ENCODE assay signal across 1 cellular context in the genomic region with DNA sequence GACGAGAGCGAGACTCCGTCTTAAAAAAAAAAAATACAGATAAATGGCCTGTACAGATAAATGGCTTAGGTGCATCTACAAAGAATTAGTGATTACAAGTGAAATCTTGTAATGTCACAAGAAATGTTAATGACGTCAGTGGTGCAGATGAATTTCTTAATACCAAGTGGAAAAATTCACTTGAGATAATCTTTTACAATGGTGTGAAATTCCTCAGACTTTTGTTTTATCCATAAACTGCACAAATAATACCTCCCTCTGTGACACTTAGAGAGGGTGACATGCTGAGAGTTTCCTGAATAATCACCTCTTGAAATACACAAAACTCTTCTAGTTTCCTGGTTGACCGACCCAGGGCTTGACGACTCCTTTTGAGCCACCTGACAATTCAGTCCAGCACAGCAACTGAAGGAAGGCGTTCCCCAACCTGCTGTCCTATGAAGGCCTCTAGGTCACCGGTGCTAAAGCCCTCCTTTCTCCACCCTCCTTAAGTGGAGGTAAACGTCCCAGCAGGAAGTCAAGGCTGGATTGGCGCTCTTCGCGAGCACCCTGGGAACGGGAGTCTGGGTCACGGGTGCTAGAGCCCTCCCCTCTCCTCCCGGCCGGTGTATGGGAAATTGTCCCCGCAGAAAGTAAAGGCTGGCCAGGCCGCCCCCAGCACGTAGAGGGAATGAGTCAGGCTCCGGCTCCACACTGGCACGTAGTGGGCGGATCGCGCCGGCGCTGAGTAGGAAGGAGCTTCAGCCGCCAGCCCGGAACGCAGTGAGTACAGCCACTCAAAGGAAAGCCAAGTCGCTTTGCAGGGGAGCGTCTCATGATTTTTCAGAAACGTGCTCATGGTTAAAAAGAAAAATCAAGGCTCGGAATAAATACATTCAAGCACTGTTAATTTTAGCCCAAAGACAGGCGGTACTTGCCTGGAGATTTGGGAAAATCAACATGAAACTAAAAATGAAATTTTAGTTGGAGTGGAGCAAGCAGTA.
TF ChIP-seq lines count a peak whose summit lies in the region.

Gene TMEM144 (plus strand): TSS at position 662 of the 983 bp plus-strand sequence. CDS start 2,182 bp downstream, outside the sequence.

TF ChIP-seq in HepG2, 621 proteins besides CTCF, POLR2A, EP300 and RAD21 (continued from another document and continues in another):
- TF ChIP-seq PATZ1 (CRISPR knock-in tag; IDR thresholded peaks at IDR 0.05) (peak; percentile 87), NFE2L2 (IDR thresholded peaks at IDR 0.05; ENCODE audit: low read length) (no peak), ELF3 (CRISPR knock-in tag; IDR thresholded peaks at IDR 0.05) (peak; percentile 36), ZNF501 (CRISPR knock-in tag; IDR thresholded peaks at IDR 0.05) (peak; percentile 82), BRCA1 (CRISPR knock-in tag; IDR thresholded peaks at IDR 0.05) (no peak), RFXANK (CRISPR knock-in tag; IDR thresholded peaks at IDR 0.05) (no peak), ZNF737 (CRISPR knock-in tag; IDR thresholded peaks at IDR 0.05; ENCODE audit: borderline replicate concordance) (no peak), SRSF4 (IDR thresholded peaks at IDR 0.05; ENCODE audit: low read depth, low read length, poor library complexity, severe bottlenecking) (no peak), ZSCAN29 (CRISPR knock-in tag; conservative IDR thresholded peaks at IDR 0.05) (no peak), HMG20B (CRISPR knock-in tag; conservative IDR thresholded peaks at IDR 0.05) (no peak), NR3C1 (CRISPR knock-in tag; IDR thresholded peaks at IDR 0.05) (no peak), ZNF761 (CRISPR knock-in tag; conservative IDR thresholded peaks at IDR 0.05) (no peak), KLF6 (CRISPR knock-in tag; IDR thresholded peaks at IDR 0.05) (no peak), NFYC (CRISPR knock-in tag; IDR thresholded peaks at IDR 0.05) (no peak; the same call in 1 of the 2 replicates), ZNF331 (CRISPR knock-in tag; IDR thresholded peaks at IDR 0.05) (no peak), CBX1 (IDR thresholded peaks at IDR 0.05; ENCODE audit: low read depth) (no peak), HNRNPLL (IDR thresholded peaks at IDR 0.05; ENCODE audit: low read depth, low read length, poor library complexity, severe bottlenecking) (peak; percentile 81), THAP11 (CRISPR knock-in tag; IDR thresholded peaks at IDR 0.05) (peak; percentile 41; the same call in 1 of the 2 replicates), MXI1 (IDR thresholded peaks at IDR 0.05; ENCODE audit: borderline replicate concordance, low read depth, low read length) (peak; percentile 39; the same call in 1 of the 3 replicates), MATR3 (CRISPR knock-in tag; IDR thresholded peaks at IDR 0.05) (no peak), RERE (CRISPR knock-in tag; IDR thresholded peaks at IDR 0.05; ENCODE audit: low read depth) (no peak), ZNF550 (CRISPR knock-in tag; IDR thresholded peaks at IDR 0.05; ENCODE audit: borderline replicate concordance) (no peak), ZNF260 (CRISPR knock-in tag; IDR thresholded peaks at IDR 0.05; ENCODE audit: borderline replicate concordance, low read depth) (no peak), ZNF382 (CRISPR knock-in tag; IDR thresholded peaks at IDR 0.05; ENCODE audit: borderline replicate concordance) (no peak), ZNF629 (CRISPR knock-in tag; conservative IDR thresholded peaks at IDR 0.05) (no peak), SIN3A (IDR thresholded peaks at IDR 0.05; ENCODE audit: borderline replicate concordance, low read depth, low read length) (0 out of 2 replicates have a peak, but pooled peaks have one; percentile 44), ARNTL (CRISPR knock-in tag; IDR thresholded peaks at IDR 0.05) (no peak), ZNF660 (CRISPR knock-in tag; IDR thresholded peaks at IDR 0.05; ENCODE audit: borderline replicate concordance, low read depth) (no peak), RARA (CRISPR knock-in tag; IDR thresholded peaks at IDR 0.05) (no peak), KDM3A (CRISPR knock-in tag; IDR thresholded peaks at IDR 0.05; ENCODE audit: low read depth) (no peak), ZNF563 (CRISPR knock-in tag; IDR thresholded peaks at IDR 0.05) (no peak), ZNF678 (CRISPR knock-in tag; IDR thresholded peaks at IDR 0.05) (no peak), DDIT3 (CRISPR knock-in tag; IDR thresholded peaks at IDR 0.05) (no peak), ZNF570 (CRISPR knock-in tag; IDR thresholded peaks at IDR 0.05; ENCODE audit: borderline replicate concordance) (no peak), HOXA5 (CRISPR knock-in tag; IDR thresholded peaks at IDR 0.05) (no peak), GRHL1 (CRISPR knock-in tag; conservative IDR thresholded peaks at IDR 0.05) (no peak), ZNF619 (CRISPR knock-in tag; IDR thresholded peaks at IDR 0.05) (0 out of 2 replicates have a peak, but pooled peaks have one; percentile 66), THAP7 (CRISPR knock-in tag; IDR thresholded peaks at IDR 0.05) (no peak), FOXA3 (CRISPR knock-in tag; IDR thresholded peaks at IDR 0.05) (no peak)
- TF ChIP-seq, protein P1, sequence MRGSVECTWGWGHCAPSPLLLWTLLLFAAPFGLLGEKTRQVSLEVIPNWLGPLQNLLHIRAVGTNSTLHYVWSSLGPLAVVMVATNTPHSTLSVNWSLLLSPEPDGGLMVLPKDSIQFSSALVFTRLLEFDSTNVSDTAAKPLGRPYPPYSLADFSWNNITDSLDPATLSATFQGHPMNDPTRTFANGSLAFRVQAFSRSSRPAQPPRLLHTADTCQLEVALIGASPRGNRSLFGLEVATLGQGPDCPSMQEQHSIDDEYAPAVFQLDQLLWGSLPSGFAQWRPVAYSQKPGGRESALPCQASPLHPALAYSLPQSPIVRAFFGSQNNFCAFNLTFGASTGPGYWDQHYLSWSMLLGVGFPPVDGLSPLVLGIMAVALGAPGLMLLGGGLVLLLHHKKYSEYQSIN (CRISPR knock-in tag; IDR thresholded peaks at IDR 0.05; ENCODE audit: borderline replicate concordance): no peak
- TF ChIP-seq, protein P2, sequence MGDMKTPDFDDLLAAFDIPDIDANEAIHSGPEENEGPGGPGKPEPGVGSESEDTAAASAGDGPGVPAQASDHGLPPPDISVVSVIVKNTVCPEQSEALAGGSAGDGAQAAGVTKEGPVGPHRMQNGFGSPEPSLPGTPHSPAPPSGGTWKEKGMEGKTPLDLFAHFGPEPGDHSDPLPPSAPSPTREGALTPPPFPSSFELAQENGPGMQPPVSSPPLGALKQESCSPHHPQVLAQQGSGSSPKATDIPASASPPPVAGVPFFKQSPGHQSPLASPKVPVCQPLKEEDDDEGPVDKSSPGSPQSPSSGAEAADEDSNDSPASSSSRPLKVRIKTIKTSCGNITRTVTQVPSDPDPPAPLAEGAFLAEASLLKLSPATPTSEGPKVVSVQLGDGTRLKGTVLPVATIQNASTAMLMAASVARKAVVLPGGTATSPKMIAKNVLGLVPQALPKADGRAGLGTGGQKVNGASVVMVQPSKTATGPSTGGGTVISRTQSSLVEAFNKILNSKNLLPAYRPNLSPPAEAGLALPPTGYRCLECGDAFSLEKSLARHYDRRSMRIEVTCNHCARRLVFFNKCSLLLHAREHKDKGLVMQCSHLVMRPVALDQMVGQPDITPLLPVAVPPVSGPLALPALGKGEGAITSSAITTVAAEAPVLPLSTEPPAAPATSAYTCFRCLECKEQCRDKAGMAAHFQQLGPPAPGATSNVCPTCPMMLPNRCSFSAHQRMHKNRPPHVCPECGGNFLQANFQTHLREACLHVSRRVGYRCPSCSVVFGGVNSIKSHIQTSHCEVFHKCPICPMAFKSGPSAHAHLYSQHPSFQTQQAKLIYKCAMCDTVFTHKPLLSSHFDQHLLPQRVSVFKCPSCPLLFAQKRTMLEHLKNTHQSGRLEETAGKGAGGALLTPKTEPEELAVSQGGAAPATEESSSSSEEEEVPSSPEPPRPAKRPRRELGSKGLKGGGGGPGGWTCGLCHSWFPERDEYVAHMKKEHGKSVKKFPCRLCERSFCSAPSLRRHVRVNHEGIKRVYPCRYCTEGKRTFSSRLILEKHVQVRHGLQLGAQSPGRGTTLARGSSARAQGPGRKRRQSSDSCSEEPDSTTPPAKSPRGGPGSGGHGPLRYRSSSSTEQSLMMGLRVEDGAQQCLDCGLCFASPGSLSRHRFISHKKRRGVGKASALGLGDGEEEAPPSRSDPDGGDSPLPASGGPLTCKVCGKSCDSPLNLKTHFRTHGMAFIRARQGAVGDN (CRISPR knock-in tag; IDR thresholded peaks at IDR 0.05): peak; percentile 92
- TF ChIP-seq, protein P3, sequence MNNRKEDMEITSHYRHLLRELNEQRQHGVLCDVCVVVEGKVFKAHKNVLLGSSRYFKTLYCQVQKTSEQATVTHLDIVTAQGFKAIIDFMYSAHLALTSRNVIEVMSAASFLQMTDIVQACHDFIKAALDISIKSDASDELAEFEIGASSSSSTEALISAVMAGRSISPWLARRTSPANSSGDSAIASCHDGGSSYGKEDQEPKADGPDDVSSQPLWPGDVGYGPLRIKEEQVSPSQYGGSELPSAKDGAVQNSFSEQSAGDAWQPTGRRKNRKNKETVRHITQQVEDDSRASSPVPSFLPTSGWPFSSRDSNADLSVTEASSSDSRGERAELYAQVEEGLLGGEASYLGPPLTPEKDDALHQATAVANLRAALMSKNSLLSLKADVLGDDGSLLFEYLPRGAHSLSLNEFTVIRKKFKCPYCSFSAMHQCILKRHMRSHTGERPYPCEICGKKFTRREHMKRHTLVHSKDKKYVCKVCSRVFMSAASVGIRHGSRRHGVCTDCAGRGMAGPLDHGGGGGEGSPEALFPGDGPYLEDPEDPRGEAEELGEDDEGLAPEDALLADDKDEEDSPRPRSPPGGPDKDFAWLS (CRISPR knock-in tag; IDR thresholded peaks at IDR 0.05; ENCODE audit: borderline replicate concordance): no peak
